Comparison of ENCODE assay signal across 1 cellular context in the genomic region with DNA sequence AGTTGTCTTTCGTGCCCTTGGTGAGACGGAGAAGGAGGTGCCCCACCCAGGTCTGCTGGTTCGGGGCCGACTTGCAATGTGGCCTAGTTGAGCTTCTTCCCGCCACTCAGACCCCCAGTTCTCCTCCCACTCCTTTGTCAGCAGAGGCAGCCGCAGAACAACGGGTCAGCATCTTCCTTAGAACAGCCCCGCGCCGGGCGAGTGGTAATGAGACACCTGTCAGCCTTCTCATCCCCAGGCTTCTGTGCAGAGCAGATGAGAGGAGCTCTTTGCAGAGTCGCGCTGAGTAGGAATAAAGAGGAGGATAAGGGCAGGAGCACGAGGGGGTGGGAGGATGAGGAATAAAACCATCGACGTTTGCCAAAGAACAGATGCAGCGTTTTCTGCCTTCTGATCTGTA.
TF ChIP-seq lines count a peak whose summit lies in the region.

No MANE protein-coding gene starts in this region.

TF ChIP-seq in H1, 55 proteins besides CTCF, POLR2A, EP300 and RAD21 (continued from another document):
- TF ChIP-seq, protein P1, sequence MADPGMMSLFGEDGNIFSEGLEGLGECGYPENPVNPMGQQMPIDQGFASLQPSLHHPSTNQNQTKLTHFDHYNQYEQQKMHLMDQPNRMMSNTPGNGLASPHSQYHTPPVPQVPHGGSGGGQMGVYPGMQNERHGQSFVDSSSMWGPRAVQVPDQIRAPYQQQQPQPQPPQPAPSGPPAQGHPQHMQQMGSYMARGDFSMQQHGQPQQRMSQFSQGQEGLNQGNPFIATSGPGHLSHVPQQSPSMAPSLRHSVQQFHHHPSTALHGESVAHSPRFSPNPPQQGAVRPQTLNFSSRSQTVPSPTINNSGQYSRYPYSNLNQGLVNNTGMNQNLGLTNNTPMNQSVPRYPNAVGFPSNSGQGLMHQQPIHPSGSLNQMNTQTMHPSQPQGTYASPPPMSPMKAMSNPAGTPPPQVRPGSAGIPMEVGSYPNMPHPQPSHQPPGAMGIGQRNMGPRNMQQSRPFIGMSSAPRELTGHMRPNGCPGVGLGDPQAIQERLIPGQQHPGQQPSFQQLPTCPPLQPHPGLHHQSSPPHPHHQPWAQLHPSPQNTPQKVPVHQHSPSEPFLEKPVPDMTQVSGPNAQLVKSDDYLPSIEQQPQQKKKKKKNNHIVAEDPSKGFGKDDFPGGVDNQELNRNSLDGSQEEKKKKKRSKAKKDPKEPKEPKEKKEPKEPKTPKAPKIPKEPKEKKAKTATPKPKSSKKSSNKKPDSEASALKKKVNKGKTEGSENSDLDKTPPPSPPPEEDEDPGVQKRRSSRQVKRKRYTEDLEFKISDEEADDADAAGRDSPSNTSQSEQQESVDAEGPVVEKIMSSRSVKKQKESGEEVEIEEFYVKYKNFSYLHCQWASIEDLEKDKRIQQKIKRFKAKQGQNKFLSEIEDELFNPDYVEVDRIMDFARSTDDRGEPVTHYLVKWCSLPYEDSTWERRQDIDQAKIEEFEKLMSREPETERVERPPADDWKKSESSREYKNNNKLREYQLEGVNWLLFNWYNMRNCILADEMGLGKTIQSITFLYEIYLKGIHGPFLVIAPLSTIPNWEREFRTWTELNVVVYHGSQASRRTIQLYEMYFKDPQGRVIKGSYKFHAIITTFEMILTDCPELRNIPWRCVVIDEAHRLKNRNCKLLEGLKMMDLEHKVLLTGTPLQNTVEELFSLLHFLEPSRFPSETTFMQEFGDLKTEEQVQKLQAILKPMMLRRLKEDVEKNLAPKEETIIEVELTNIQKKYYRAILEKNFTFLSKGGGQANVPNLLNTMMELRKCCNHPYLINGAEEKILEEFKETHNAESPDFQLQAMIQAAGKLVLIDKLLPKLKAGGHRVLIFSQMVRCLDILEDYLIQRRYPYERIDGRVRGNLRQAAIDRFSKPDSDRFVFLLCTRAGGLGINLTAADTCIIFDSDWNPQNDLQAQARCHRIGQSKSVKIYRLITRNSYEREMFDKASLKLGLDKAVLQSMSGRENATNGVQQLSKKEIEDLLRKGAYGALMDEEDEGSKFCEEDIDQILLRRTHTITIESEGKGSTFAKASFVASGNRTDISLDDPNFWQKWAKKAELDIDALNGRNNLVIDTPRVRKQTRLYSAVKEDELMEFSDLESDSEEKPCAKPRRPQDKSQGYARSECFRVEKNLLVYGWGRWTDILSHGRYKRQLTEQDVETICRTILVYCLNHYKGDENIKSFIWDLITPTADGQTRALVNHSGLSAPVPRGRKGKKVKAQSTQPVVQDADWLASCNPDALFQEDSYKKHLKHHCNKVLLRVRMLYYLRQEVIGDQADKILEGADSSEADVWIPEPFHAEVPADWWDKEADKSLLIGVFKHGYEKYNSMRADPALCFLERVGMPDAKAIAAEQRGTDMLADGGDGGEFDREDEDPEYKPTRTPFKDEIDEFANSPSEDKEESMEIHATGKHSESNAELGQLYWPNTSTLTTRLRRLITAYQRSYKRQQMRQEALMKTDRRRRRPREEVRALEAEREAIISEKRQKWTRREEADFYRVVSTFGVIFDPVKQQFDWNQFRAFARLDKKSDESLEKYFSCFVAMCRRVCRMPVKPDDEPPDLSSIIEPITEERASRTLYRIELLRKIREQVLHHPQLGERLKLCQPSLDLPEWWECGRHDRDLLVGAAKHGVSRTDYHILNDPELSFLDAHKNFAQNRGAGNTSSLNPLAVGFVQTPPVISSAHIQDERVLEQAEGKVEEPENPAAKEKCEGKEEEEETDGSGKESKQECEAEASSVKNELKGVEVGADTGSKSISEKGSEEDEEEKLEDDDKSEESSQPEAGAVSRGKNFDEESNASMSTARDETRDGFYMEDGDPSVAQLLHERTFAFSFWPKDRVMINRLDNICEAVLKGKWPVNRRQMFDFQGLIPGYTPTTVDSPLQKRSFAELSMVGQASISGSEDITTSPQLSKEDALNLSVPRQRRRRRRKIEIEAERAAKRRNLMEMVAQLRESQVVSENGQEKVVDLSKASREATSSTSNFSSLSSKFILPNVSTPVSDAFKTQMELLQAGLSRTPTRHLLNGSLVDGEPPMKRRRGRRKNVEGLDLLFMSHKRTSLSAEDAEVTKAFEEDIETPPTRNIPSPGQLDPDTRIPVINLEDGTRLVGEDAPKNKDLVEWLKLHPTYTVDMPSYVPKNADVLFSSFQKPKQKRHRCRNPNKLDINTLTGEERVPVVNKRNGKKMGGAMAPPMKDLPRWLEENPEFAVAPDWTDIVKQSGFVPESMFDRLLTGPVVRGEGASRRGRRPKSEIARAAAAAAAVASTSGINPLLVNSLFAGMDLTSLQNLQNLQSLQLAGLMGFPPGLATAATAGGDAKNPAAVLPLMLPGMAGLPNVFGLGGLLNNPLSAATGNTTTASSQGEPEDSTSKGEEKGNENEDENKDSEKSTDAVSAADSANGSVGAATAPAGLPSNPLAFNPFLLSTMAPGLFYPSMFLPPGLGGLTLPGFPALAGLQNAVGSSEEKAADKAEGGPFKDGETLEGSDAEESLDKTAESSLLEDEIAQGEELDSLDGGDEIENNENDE (IDR thresholded peaks at IDR 0.05; ENCODE audit: insufficient replicate concordance, low read length), result no peak
- no peak for TF ChIP-seq SP2 (IDR thresholded peaks at IDR 0.05; ENCODE audit: low read length)
